ENCODE assay signal across 34 cellular contexts in the genomic region with DNA sequence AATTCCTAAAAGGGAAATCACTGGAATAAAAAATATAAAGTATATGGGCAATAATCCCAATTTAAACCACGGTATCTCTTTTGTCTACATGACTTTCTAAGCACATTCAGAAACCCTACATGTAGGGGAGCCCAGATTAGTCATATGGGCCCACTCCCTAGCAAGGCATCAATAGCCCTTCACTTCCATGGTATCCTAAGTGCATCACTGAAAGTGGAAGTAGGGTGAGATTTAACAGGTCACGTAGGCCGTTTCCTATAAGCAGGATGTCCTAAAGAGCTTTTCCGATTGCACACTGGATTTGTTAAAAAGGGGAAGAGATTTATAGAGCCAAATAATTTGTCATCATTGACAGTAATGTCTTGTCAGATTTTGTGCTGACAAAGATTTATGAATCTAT. TPM values are rescaled to one million over a fixed set of nuclear protein-coding genes. Genes with fewer than 3 reads are reported as not detected.
"Had no signal": no experiment of that assay in that cellular context is flagged by ENCODE, and none has a peak within 500 bp of the region (broad histone marks: within the 10 kb centered on the region; RNA-seq: fewer than 3 reads in every experiment).

No MANE protein-coding gene starts in this region.

- H3K4me3 Mint-ChIP-seq: activated B cell treated with CpG ODN at 0.5 μM for 24 hours; activated CD8-positive, alpha-beta T cell treated with anti-CD3 and anti-CD28 coated beads for 36 hours; activated naive CD8-positive, alpha-beta T cell; activated T-cell treated with anti-CD3 and anti-CD28 coated beads, Interleukin-2, amount 50 U/mL, for 4 hours; activated T-helper 17 cell treated with anti-CD3 and anti-CD28 coated beads, Interleukin-2, amount 50 U/mL, for 72 hours; central memory CD8-positive, alpha-beta T cell; dendritic cell treated with granulocyte-macrophage colony-stimulating factor and Interleukin-4, amounts not matched to agents 40 ng/mL and 50 ng/mL, for 4 days; effector memory CD8-positive, alpha-beta T cell had no signal

- H3K9me3 ChIP-seq: esophagus muscularis mucosa, gastrocnemius medialis, heart left ventricle had no signal

- FAIRE-seq: astrocyte, bronchial epithelial cell, TTC549 had no signal

- H3K4me1 Mint-ChIP-seq: activated T-helper 17 cell treated with anti-CD3 and anti-CD28 coated beads, Interleukin-2, amount 50 U/mL, for 72 hours; central memory CD8-positive, alpha-beta T cell had no signal

- ATAC-seq: activated CD4-positive, CD25-positive, alpha-beta regulatory T cell treated with anti-CD3 and anti-CD28 coated beads, Interleukin-2, amount 50 U/mL, for 24 hours; activated CD8-positive, alpha-beta T cell treated with anti-CD3 and anti-CD28 coated beads for 36 hours; activated T-cell treated with anti-CD3 and anti-CD28 coated beads, Interleukin-2, amount 50 U/mL, for 4 hours; activated T-helper 17 cell treated with anti-CD3 and anti-CD28 coated beads, Interleukin-2, amount 50 U/mL, for 72 hours; effector memory CD8-positive, alpha-beta T cell; foreskin keratinocyte; gastrocnemius medialis had no signal

- H3K27ac ChIP-seq: brain microvascular endothelial cell, coronary artery, esophagus muscularis mucosa, foreskin keratinocyte, gastrocnemius medialis, WERI-Rb-1 had no signal

- H3K27me3 ChIP-seq: brain microvascular endothelial cell, dorsolateral prefrontal cortex, esophagus muscularis mucosa, foreskin keratinocyte, gastrocnemius medialis, heart left ventricle had no signal

- H3K27ac Mint-ChIP-seq: activated B cell treated with CpG ODN at 0.5 μM for 24 hours; activated CD8-positive, alpha-beta T cell treated with anti-CD3 and anti-CD28 coated beads for 36 hours; activated naive CD8-positive, alpha-beta T cell; activated T-helper 17 cell treated with anti-CD3 and anti-CD28 coated beads, Interleukin-2, amount 50 U/mL, for 72 hours; effector memory CD8-positive, alpha-beta T cell had no signal

- DNase-seq: activated B cell treated with CpG ODN at 0.5 μM for 24 hours; activated CD4-positive, alpha-beta T cell treated with anti-CD3 and anti-CD28 coated beads for 48 hours; activated CD4-positive, alpha-beta T cell treated with anti-CD3 and anti-CD28 coated beads, Interleukin-2, amount 50 U/mL, for 1 hour; activated CD4-positive, alpha-beta T cell treated with anti-CD3 and anti-CD28 coated beads, Interleukin-2, amount 50 U/mL, for 48 hours; activated CD8-positive, alpha-beta memory T cell treated with anti-CD3 and anti-CD28 coated beads for 24 hours; activated CD8-positive, alpha-beta T cell treated with anti-CD3 and anti-CD28 coated beads for 36 hours; activated effector memory CD4-positive, alpha-beta T cell treated with Interleukin-2 at 50 U/mL for 16 hours; activated gamma-delta T cell treated with Interleukin-2 at 50 U/mL for 16 hours; activated naive CD4-positive, alpha-beta T cell treated with anti-CD3 and anti-CD28 coated beads, Interleukin-2, amount 50 U/mL, for 16 hours; activated naive CD4-positive, alpha-beta T cell treated with Interleukin-2 at 50 U/mL for 16 hours; activated T-cell treated with anti-CD3 and anti-CD28 coated beads, Interleukin-2, amount 50 U/mL, for 4 hours; amniotic stem cell; anterior cingulate cortex; brain microvascular endothelial cell; dorsolateral prefrontal cortex; effector memory CD8-positive, alpha-beta T cell; erythroblast; foreskin keratinocyte; gastrocnemius medialis; glutamatergic neuron; heart left ventricle; T-helper 1 cell; T-helper 2 cell; WERI-Rb-1 had no signal

- H3K4me3 ChIP-seq: coronary artery, dorsolateral prefrontal cortex, esophagus muscularis mucosa, gastrocnemius medialis, heart left ventricle had no signal

- H3K4me1 ChIP-seq: esophagus muscularis mucosa, foreskin keratinocyte, gastrocnemius medialis had no signal

- H3K27me3 Mint-ChIP-seq: activated B cell treated with CpG ODN at 0.5 μM for 24 hours; activated CD8-positive, alpha-beta T cell treated with anti-CD3 and anti-CD28 coated beads for 36 hours; activated naive CD8-positive, alpha-beta T cell; activated T-helper 17 cell treated with anti-CD3 and anti-CD28 coated beads, Interleukin-2, amount 50 U/mL, for 72 hours; central memory CD8-positive, alpha-beta T cell; dendritic cell treated with granulocyte-macrophage colony-stimulating factor and Interleukin-4, amounts not matched to agents 40 ng/mL and 50 ng/mL, for 4 days; effector memory CD8-positive, alpha-beta T cell had no signal

RNA-seq across cellular contexts. Expression of a gene that starts 39.0 kb away (rescaled TPM):
- total RNA-seq: activated B cell treated with CpG ODN at 0.5 μM for 24 hours; activated CD8-positive, alpha-beta T cell treated with anti-CD3 and anti-CD28 coated beads for 36 hours; activated T-cell treated with anti-CD3 and anti-CD28 coated beads, Interleukin-2, amount 50 U/mL, for 4 hours; activated T-helper 17 cell treated with anti-CD3 and anti-CD28 coated beads, Interleukin-2, amount 50 U/mL, for 72 hours; astrocyte; bronchial epithelial cell; foreskin keratinocyte had no signal
- polyA plus RNA-seq: foreskin keratinocyte had no signal
